In genomic region chr9:68999393-69000105, GRCh38 we compare ENCODE assay signal across 8 cellular contexts. TPM values are rescaled to one million over a fixed set of nuclear protein-coding genes. Genes with fewer than 3 reads are reported as not detected.
DNase-seq lines count a peak whose midpoint lies in the region; ATAC-seq and TF ChIP-seq lines count a peak whose summit lies in the region.

No MANE protein-coding gene starts in this region.

- H3K4me3 ChIP-seq in lower lobe of right lung: no peak overlapping the region

- H3K27ac ChIP-seq in lower lobe of right lung: peak overlapping the region; percentile 21

- peak in 10 of 14 donors; percentile 11 to 77 (median 30) for DNase-seq in C1 segment of cervical spinal cord (lab: John Stamatoyannopoulos, UW)
- peak; percentile 37 for DNase-seq in NCI-H510A treated with DMSO at 0.1 percent for 48 hours (lab: John Stamatoyannopoulos, UW)
- DNase-seq in activated CD4-positive, alpha-beta T cell treated with anti-CD3 and anti-CD28 coated beads, Interleukin-2, amount 50 U/mL, for 24 hours (ENCODE audit: low read depth in 1 of 2, low spot score in 1 of 2): peak; percentile 16 to 70
- peak; percentile 43 to 66 for DNase-seq in dermis microvascular lymphatic vessel endothelial cell (ENCODE audit: low read depth in 2 of 2)
- peak; percentile 46 for DNase-seq in lower lobe of right lung
- DNase-seq in stimulated activated CD8-positive, alpha-beta memory T cell treated with anti-CD3 and anti-CD28 coated beads, Interleukin-15, amount 100 ng/mL, for 48 hours (ENCODE audit: low read depth in 2 of 2): peak; percentile 24 to 28

- intact Hi-C loops in lower lobe of right lung (cut with DNase I): no loop called here

- no peaks in the 10 kb centered on the region for H3K27me3 ChIP-seq in lower lobe of right lung (ENCODE audit: low read depth)

- H3K9me3 ChIP-seq in lower lobe of right lung: no peaks in the 10 kb centered on the region

- ATAC-seq in GM19043 (IDR thresholded peaks at IDR 0.05; ENCODE audit: low read depth, unreplicated experiment): peak; percentile 85
- ATAC-seq in HG03280 (IDR thresholded peaks at IDR 0.05; ENCODE audit: unreplicated experiment): peak; percentile 93
- peak; percentile 87 to 90 for ATAC-seq in lower lobe of right lung

- TF ChIP-seq CTCF in lower lobe of right lung (IDR thresholded peaks at IDR 0.05): peak; percentile 82

- H3K4me1 ChIP-seq in lower lobe of right lung: peaks cover 17% of the 10 kb centered on the region

- no peaks in the 10 kb centered on the region for H3K36me3 ChIP-seq in lower lobe of right lung

RNA-seq across cellular contexts. Expression of gene PRKACG, which starts 14.4 kb away (rescaled TPM):
- total RNA-seq in dermis microvascular lymphatic vessel endothelial cell (not detected in 2 replicates), lower lobe of right lung (not detected)

RNA-seq across cellular contexts. Expression of gene FXN, which starts 36.0 kb away (rescaled TPM):
- total RNA-seq in dermis microvascular lymphatic vessel endothelial cell (2.3 TPM in 2 replicates), lower lobe of right lung (10.9 TPM)
